In the genomic region with DNA sequence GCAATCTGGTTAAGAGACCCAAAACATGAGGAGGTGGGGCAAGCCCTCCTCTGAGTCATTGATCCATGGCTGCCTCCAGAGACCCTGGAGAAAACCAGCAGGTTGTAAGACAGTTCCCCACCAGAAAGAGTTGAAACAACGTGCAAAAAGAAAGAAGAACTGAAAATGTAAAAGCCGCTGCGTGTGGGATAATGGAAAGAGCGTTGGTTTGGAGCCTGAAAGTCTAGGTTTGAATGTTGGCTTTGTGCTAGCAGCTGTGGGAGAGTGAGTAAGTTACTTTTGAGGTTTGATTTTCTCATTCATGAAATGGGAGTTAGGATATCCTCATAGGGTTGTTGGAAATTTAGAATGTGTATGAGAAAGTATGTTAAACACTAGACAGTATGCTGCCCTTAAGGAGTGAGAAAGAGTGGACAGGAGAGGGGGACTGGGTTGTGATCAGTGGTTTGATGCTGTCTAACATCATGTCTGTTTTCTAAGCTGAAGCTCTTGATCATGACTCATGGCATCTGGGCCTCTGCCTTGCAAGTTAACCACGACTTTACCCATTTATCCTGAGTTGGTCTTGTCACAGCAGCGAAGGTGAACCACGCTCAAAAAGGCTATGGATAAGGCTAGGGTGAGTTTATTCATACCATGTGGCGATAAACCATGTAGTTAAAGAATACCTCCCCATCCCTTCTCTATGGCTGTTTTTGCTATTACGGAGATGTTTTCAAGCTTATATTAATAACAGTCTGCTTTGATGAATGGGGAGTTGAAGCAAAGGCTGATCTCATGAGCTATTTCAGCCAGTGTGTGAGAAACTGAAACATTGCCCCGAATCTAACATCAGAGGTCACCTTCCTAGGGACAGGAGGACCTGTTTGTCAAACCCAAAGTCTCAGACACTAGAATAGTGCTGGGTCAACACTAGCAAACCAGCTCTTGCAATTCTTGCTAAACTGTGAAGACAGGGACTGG, we compare ENCODE assay signal across 9 cellular contexts. TPM values are rescaled to one million over a fixed set of nuclear protein-coding genes. Genes with fewer than 3 reads are reported as not detected.
DNase-seq lines count a peak whose midpoint lies in the region; ATAC-seq and TF ChIP-seq lines count a peak whose summit lies in the region.
"Had no signal": no experiment of that assay in that cellular context is flagged by ENCODE, and none has a peak within 500 bp of the region (broad histone marks: within the 10 kb centered on the region; RNA-seq: fewer than 3 reads in every experiment).

No MANE protein-coding gene starts in this region.

- H3K36me3 Mint-ChIP-seq in stimulated activated naive B cell treated with anti-CD40 and anti-IgM and Interleukin-4, amounts not matched to agents 10 μg/mL and 1 μg/mL and 100 μg/mL, for 72 hours: no peaks in the 10 kb centered on the region

- no peak overlapping the region for H3K4me3 ChIP-seq in right atrium auricular region

- H3K9me3 ChIP-seq in right atrium auricular region: no peaks in the 10 kb centered on the region
- H3K9me3 ChIP-seq: neutrophil had no signal

- ATAC-seq in Right ventricle myocardium inferior: no peak
- peak; percentile 76 for ATAC-seq in HG03025 (IDR thresholded peaks at IDR 0.05; ENCODE audit: low FRiP score, unreplicated experiment)
- ATAC-seq in stimulated activated naive B cell treated with anti-CD40 and anti-IgM and Interleukin-4, amounts not matched to agents 10 μg/mL and 1 μg/mL and 100 μg/mL, for 72 hours (replicated peaks): peak; percentile 91 to 92

- no peaks in the 10 kb centered on the region for H3K27me3 ChIP-seq in right atrium auricular region
- H3K27me3 ChIP-seq: neutrophil had no signal

- H3K27me3 Mint-ChIP-seq in stimulated activated naive B cell treated with anti-CD40 and anti-IgM and Interleukin-4, amounts not matched to agents 10 μg/mL and 1 μg/mL and 100 μg/mL, for 72 hours: no peaks in the 10 kb centered on the region

- H3K4me1 Mint-ChIP-seq in stimulated activated naive B cell treated with anti-CD40 and anti-IgM and Interleukin-4, amounts not matched to agents 10 μg/mL and 1 μg/mL and 100 μg/mL, for 72 hours: peaks cover 18 to 47% of the 10 kb centered on the region in 2 donors

- no peak for TF ChIP-seq CTCF in right atrium auricular region (IDR thresholded peaks at IDR 0.05)

- H3K4me1 ChIP-seq in right atrium auricular region: peaks cover 0 to 54% of the 10 kb centered on the region in 2 donors

- no peaks in the 10 kb centered on the region for H3K36me3 ChIP-seq in right atrium auricular region
- H3K36me3 ChIP-seq: neutrophil had no signal

- no peak for DNase-seq in right atrium auricular region (ENCODE audit: low spot score)
- no peak for DNase-seq in Right ventricle myocardium inferior (ENCODE audit: missing footprints)
- peak; percentile 20 for DNase-seq in SK-MEL-5 (ENCODE audit: low read depth, low spot score)
- peak; percentile 49 for DNase-seq in stimulated activated naive B cell treated with anti-CD40 and anti-IgM and Interleukin-4, amounts not matched to agents 10 μg/mL and 1 μg/mL and 100 μg/mL, for 72 hours
- DNase-seq in NCI-H1048 (lab: John Stamatoyannopoulos, UW): no peak
- no peak for DNase-seq in middle frontal gyrus (ENCODE audit: extremely low spot score, low spot score)
- DNase-seq in G401 (ENCODE audit: low spot score): no peak

- H3K4me3 Mint-ChIP-seq in stimulated activated naive B cell treated with anti-CD40 and anti-IgM and Interleukin-4, amounts not matched to agents 10 μg/mL and 1 μg/mL and 100 μg/mL, for 72 hours: peak overlapping the region; percentile 37 to 51

- peak overlapping the region; percentile 84 for H3K27ac Mint-ChIP-seq in stimulated activated naive B cell treated with anti-CD40 and anti-IgM and Interleukin-4, amounts not matched to agents 10 μg/mL and 1 μg/mL and 100 μg/mL, for 72 hours

- no peaks in the 10 kb centered on the region for H3K9me3 Mint-ChIP-seq in stimulated activated naive B cell treated with anti-CD40 and anti-IgM and Interleukin-4, amounts not matched to agents 10 μg/mL and 1 μg/mL and 100 μg/mL, for 72 hours

- in situ Hi-C loops in SK-MEL-5 (cut with HindIII; ENCODE audit: low pct_unique_long_range_greater_than_20kb, low sequenced_read_pairs) (no loop called here), G401 (cut with HindIII; ENCODE audit: low sequenced_read_pairs) (no loop called here)

- intact Hi-C loops in Right ventricle myocardium inferior (cut with DNase I): no loop called here

- peak overlapping the region; percentile 19 to 29 for H3K27ac ChIP-seq in right atrium auricular region
- H3K27ac ChIP-seq: neutrophil had no signal

RNA-seq across cellular contexts. Expression of a gene that starts 41.3 kb away (rescaled TPM):
- 1 to 10 TPM; 4.4 to 9.0 TPM for total RNA-seq in right atrium auricular region
- 8.7 TPM for total RNA-seq in Right ventricle myocardium inferior
- 0.03 TPM in 1 of 2 replicates, not detected in the other for total RNA-seq in SK-MEL-5 (2014; rRNA removed; shearing (Covaris generic))
- 0.02 TPM in 1 of 2 replicates, not detected in the other for polyA plus RNA-seq in SK-MEL-5 (2015; cell fraction: cytosol; rRNA removed)
- not detected in 2 replicates for polyA plus RNA-seq in SK-MEL-5 (2015; cell fraction: nucleus; rRNA removed)
- total RNA-seq in G401 (2014; rRNA removed; shearing (Covaris generic)): not detected in 2 replicates

Comparison
In these comparisons a context has a peak if more than half of its experiments do, and no peak if none do; other contexts are left out.
1. DNase-seq: peak in SK-MEL-5 (single experiment) and stimulated activated naive B cell treated with anti-CD40 and anti-IgM and Interleukin-4, amounts not matched to agents 10 μg/mL and 1 μg/mL and 100 μg/mL, for 72 hours (single experiment); none in right atrium auricular region (single experiment), Right ventricle myocardium inferior (single experiment), NCI-H1048 (single experiment), middle frontal gyrus (single experiment) and G401 (single experiment).